Comparison of ENCODE assay signal across 9 cellular contexts in the genomic region with DNA sequence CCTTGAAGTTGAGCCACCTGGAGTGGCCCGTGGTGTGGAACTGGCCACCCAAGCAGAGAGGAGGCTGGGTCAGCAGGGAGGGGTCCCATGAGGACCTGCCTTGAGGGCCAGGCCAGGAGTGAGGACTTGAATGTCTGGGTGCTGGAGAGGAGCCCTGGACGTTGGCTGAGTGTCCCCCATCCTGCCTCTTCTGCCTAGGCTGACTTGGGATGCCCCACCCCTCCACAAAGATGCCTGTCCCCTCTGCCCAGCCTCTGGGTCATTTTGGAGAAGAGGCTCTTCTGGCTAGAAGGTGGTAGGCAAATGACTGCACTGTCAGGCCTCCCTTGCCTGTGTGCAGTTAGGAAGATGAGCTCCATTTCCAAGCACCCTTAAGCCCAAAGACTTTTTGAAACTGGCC. TPM values are rescaled to one million over a fixed set of nuclear protein-coding genes. Genes with fewer than 3 reads are reported as not detected.
DNase-seq lines count a peak whose midpoint lies in the region; ATAC-seq, FAIRE-seq and TF ChIP-seq lines count a peak whose summit lies in the region.
"Had no signal": no experiment of that assay in that cellular context is flagged by ENCODE, and none has a peak within 500 bp of the region (broad histone marks: within the 10 kb centered on the region; RNA-seq: fewer than 3 reads in every experiment).

No MANE protein-coding gene starts in this region.

- TF ChIP-seq CTCF in DND-41 (IDR thresholded peaks at IDR 0.05; ENCODE audit: borderline replicate concordance, extremely low read depth, low read length, poor library complexity, severe bottlenecking): no peak
- TF ChIP-seq CTCF in RWPE1 (conservative IDR thresholded peaks at IDR 0.05; ENCODE audit: low read depth): no peak
- no peak for TF ChIP-seq CTCF in endothelial cell of umbilical vein (IDR thresholded peaks at IDR 0.05; ENCODE audit: extremely low read depth in 1 of 2, insufficient read depth in 1 of 2, low read depth in 1 of 2, low read length in 2 of 2)
- TF ChIP-seq CTCF in sigmoid colon (IDR thresholded peaks at IDR 0.05): no peak

- no peak overlapping the region for H2AFZ ChIP-seq in DND-41 (ENCODE audit: low read depth, low read length)
- no peak overlapping the region for H2AFZ ChIP-seq in endothelial cell of umbilical vein (ENCODE audit: low read depth, low read length)

- H3K79me2 ChIP-seq in DND-41 (ENCODE audit: insufficient read depth, low read length) (peaks cover 68% of the 10 kb centered on the region), endothelial cell of umbilical vein (ENCODE audit: control insufficient read depth, insufficient read depth, low read length) (peaks cover 63% of the 10 kb centered on the region)

- FAIRE-seq in endothelial cell of umbilical vein (lab: Jason Lieb, UNC): no peak

- intact Hi-C loops in endothelial cell of umbilical vein (cut with micrococcal nuclease): no loop called here
- intact Hi-C loops in sigmoid colon (cut with DNase I): no loop called here

- H3K9me3 ChIP-seq in DND-41 (ENCODE audit: insufficient read depth, low read length, severe bottlenecking) (no peaks in the 10 kb centered on the region), endothelial cell of umbilical vein (replicated peaks; ENCODE audit: control insufficient read depth, insufficient read depth, low read length) (no peaks in the 10 kb centered on the region), sigmoid colon (no peaks in the 10 kb centered on the region)

- peak overlapping the region; percentile 88 for H3K4me2 ChIP-seq in DND-41 (ENCODE audit: insufficient read depth, low read length)
- peak overlapping the region; percentile 57 for H3K4me2 ChIP-seq in endothelial cell of umbilical vein (ENCODE audit: insufficient read depth, low read length)

- H3K27me3 ChIP-seq in DND-41 (ENCODE audit: insufficient read depth, low read length, poor library complexity) (peaks cover 21% of the 10 kb centered on the region), endothelial cell of umbilical vein (ENCODE audit: control insufficient read depth in 2 of 2, insufficient read depth in 2 of 2, low read length in 2 of 2) (no peaks in the 10 kb centered on the region), sigmoid colon (peaks cover 0 to 26% (median 3%) of the 10 kb centered on the region in 3 donors)

- dilution Hi-C loops in endothelial cell of umbilical vein (cut with MboI; ENCODE audit: extremely low pct_ligation_motif_present, low sequenced_read_pairs): no loop called here

- H3K27ac ChIP-seq in DND-41 (ENCODE audit: low read length) (no peak overlapping the region), RWPE1 (peak overlapping the region; percentile 86), endothelial cell of umbilical vein (ENCODE audit: insufficient read depth, low read depth, low read length) (no peak overlapping the region), sigmoid colon (peak overlapping the region; percentile 82 to 88 (median 86))

- no peak for DNase-seq in DND-41
- DNase-seq in RWPE1 (ENCODE audit: low spot score): no peak
- no peak for DNase-seq in endothelial cell of umbilical vein (ENCODE audit: low read depth, low spot score)
- DNase-seq in sigmoid colon: no peak
- no peak for DNase-seq in cortex of kidney (lab: John Stamatoyannopoulos, UW)
- no peak for DNase-seq in G401 (ENCODE audit: low spot score)
- DNase-seq in activated gamma-delta T cell (lab: John Stamatoyannopoulos, UW): no peak
- DNase-seq: NCI-H446 had no signal

- POLR2A ChIA-PET in RWPE1 (lab: Yijun Ruan, JAX; ENCODE audit: low non-redundant PET) (interaction anchor here (0.6 kb wide), 1 partner anchor 147 kb away, joined by 3 read pairs; the partner anchor contains the start of gene IQCN), endothelial cell of umbilical vein (lab: Charles Lee) (no interaction called here)

- in situ Hi-C loops in G401 (cut with HindIII; ENCODE audit: low sequenced_read_pairs): no loop called here

- H3K4me1 ChIP-seq in DND-41 (ENCODE audit: insufficient read depth, low read length) (peaks cover 64% of the 10 kb centered on the region), endothelial cell of umbilical vein (ENCODE audit: control insufficient read depth, extremely low read depth, insufficient read depth, low read length) (peaks cover 30% of the 10 kb centered on the region), sigmoid colon (peaks cover 0 to 79% (median 64%) of the 10 kb centered on the region in 4 donors)

- ATAC-seq in DND-41 (ENCODE audit: insufficient read depth, low read depth) (no peak), HG03457 (IDR thresholded peaks at IDR 0.05; ENCODE audit: unreplicated experiment) (no peak)

- TF ChIP-seq POLR2A in endothelial cell of umbilical vein (IDR thresholded peaks at IDR 0.05; ENCODE audit: low read depth, low read length) (no peak), sigmoid colon (IDR thresholded peaks at IDR 0.05) (no peak)

- BruUV-seq in endothelial cell of umbilical vein (replicated peaks; lab: Mats Ljungman, UMichigan): TSS peak; percentile 11

- H3K9me1 ChIP-seq in endothelial cell of umbilical vein (replicated peaks; ENCODE audit: control insufficient read depth, extremely low read depth, insufficient read depth, low read length): no peaks in the 10 kb centered on the region

- TF ChIP-seq EP300 in sigmoid colon (IDR thresholded peaks at IDR 0.05): no peak

- CTCF ChIA-PET in RWPE1 (lab: Yijun Ruan, JAX): interaction anchor here (0.5 kb wide), 1 partner anchor 11 kb away, joined by 6 read pairs; no protein-coding TSS in a partner anchor
- CTCF ChIA-PET in endothelial cell of umbilical vein (lab: Charles Lee): interaction anchor here (1.5 kb wide), 3 partner anchors 16 to 141 kb away, joined by 3 to 4 read pairs (median 3); no protein-coding TSS in a partner anchor

- peaks cover 62% of the 10 kb centered on the region for H4K20me1 ChIP-seq in DND-41 (ENCODE audit: insufficient read depth, low read length)
- H4K20me1 ChIP-seq in endothelial cell of umbilical vein (replicated peaks; ENCODE audit: control insufficient read depth, extremely low read depth, insufficient read depth, low read length): no peaks in the 10 kb centered on the region

- WGBS in sigmoid colon, 2 donors: 45 to 62% methylated on average over 2 of the region's 2 CpGs

- H3K4me3 ChIP-seq in DND-41 (ENCODE audit: low read depth in 1 of 2, low read length in 2 of 2) (peak overlapping the region in 1 of 2 experiments; percentile 70; a peak in 2 of 4 replicates), endothelial cell of umbilical vein (replicated peaks in 1 of 3; ENCODE audit: insufficient read depth in 1 of 3, low read depth in 1 of 3, low read length in 3 of 3) (peak overlapping the region in 1 of 3 experiments; percentile 73), sigmoid colon (peak overlapping the region in 2 of 4 donors; percentile 61 to 74)

- H3K9ac ChIP-seq in DND-41 (ENCODE audit: low read depth, low read length): peak overlapping the region; percentile 76
- H3K9ac ChIP-seq in endothelial cell of umbilical vein (replicated peaks; ENCODE audit: extremely low read depth, insufficient read depth, low read length): peak overlapping the region; percentile 71

- H3K36me3 ChIP-seq in DND-41 (ENCODE audit: insufficient read depth, low read length) (peaks cover 7% of the 10 kb centered on the region; the same call in 1 of the 2 replicates), endothelial cell of umbilical vein (ENCODE audit: control insufficient read depth in 2 of 2, extremely low read depth in 1 of 2, insufficient read depth in 2 of 2, low read length in 2 of 2) (no peaks in the 10 kb centered on the region), sigmoid colon (no peaks in the 10 kb centered on the region)

RNA-seq across cellular contexts. Expression of gene SSBP4, which starts 1.7 kb away (rescaled TPM):
- total RNA-seq in endothelial cell of umbilical vein (140 and 151 TPM in 2 replicates), sigmoid colon (10 to 100 TPM; 52.4 to 71.4 (median 58.0) TPM)
- polyA plus RNA-seq in endothelial cell of umbilical vein (89.6 and 116 TPM in 2 replicates), sigmoid colon (10 to 100 TPM; 13.9 to 51.4 (median 32.4) TPM)
- polyA plus RNA-seq in endothelial cell of umbilical vein (2011; cell fraction: cytosol; rRNA removed): 43.5 and 75.7 TPM in 2 replicates
- polyA plus RNA-seq in endothelial cell of umbilical vein (2011; cell fraction: nucleus; rRNA removed): 116 and 121 TPM in 2 replicates
- 50.5 and 101 TPM in 2 replicates for polyA plus RNA-seq in endothelial cell of umbilical vein (2012)
- polyA minus RNA-seq in endothelial cell of umbilical vein: 12.7 and 21.8 TPM in 2 replicates
- 32.1 TPM for polyA minus RNA-seq in endothelial cell of umbilical vein (2011; cell fraction: cytosol; rRNA and poly(A)+ RNA removed)
- 27.4 and 63.5 TPM in 2 replicates for polyA minus RNA-seq in endothelial cell of umbilical vein (2011; cell fraction: nucleus; rRNA and poly(A)+ RNA removed)
- total RNA-seq in G401 (2014; rRNA removed; shearing (Covaris generic)): 272 and 351 TPM in 2 replicates

RNA-seq across cellular contexts. Expression of gene ISYNA1, which starts 17.0 kb away (rescaled TPM):
- total RNA-seq in endothelial cell of umbilical vein (70.2 and 74.1 TPM in 2 replicates), sigmoid colon (10 to 100 TPM in 3 of 4 donors, 1 to 10 TPM in 1; 9.1 to 12.8 (median 11.5) TPM)
- polyA plus RNA-seq in endothelial cell of umbilical vein (69.0 and 85.0 TPM in 2 replicates), sigmoid colon (10 to 100 TPM in 1 of 3 donors, 1 to 10 TPM in 2; 3.7 to 18.7 (median 4.2) TPM)
- polyA plus RNA-seq in endothelial cell of umbilical vein (2011; cell fraction: cytosol; rRNA removed): 32.0 and 38.7 TPM in 2 replicates
- 145 and 173 TPM in 2 replicates for polyA plus RNA-seq in endothelial cell of umbilical vein (2011; cell fraction: nucleus; rRNA removed)
- polyA plus RNA-seq in endothelial cell of umbilical vein (2012): 38.7 and 63.2 TPM in 2 replicates
- 26.2 and 34.8 TPM in 2 replicates for polyA minus RNA-seq in endothelial cell of umbilical vein
- polyA minus RNA-seq in endothelial cell of umbilical vein (2011; cell fraction: cytosol; rRNA and poly(A)+ RNA removed): not detected
- polyA minus RNA-seq in endothelial cell of umbilical vein (2011; cell fraction: nucleus; rRNA and poly(A)+ RNA removed): 12.2 and 26.3 TPM in 2 replicates
- total RNA-seq in G401 (2014; rRNA removed; shearing (Covaris generic)): 251 and 359 TPM in 2 replicates

RNA-seq across cellular contexts. Expression of gene LRRC25, which starts 23.5 kb away (rescaled TPM):
- total RNA-seq in endothelial cell of umbilical vein (not detected in 2 replicates), sigmoid colon (10 to 100 TPM in 1 of 4 donors, 1 to 10 TPM in 3; 2.2 to 13.3 (median 9.0) TPM)
- polyA plus RNA-seq in endothelial cell of umbilical vein (not detected in 2 replicates), sigmoid colon (10 to 100 TPM in 1 of 3 donors, 1 to 10 TPM in 2; 4.2 to 10.9 (median 6.0) TPM)
- not detected in 2 replicates for polyA plus RNA-seq in endothelial cell of umbilical vein (2011; cell fraction: cytosol; rRNA removed)
- not detected in 2 replicates for polyA plus RNA-seq in endothelial cell of umbilical vein (2011; cell fraction: nucleus; rRNA removed)
- not detected in 2 replicates for polyA plus RNA-seq in endothelial cell of umbilical vein (2012)
- not detected in 2 replicates for polyA minus RNA-seq in endothelial cell of umbilical vein
- polyA minus RNA-seq in endothelial cell of umbilical vein (2011; cell fraction: cytosol; rRNA and poly(A)+ RNA removed): not detected
- polyA minus RNA-seq in endothelial cell of umbilical vein (2011; cell fraction: nucleus; rRNA and poly(A)+ RNA removed): not detected in 2 replicates
- not detected in 2 replicates for total RNA-seq in G401 (2014; rRNA removed; shearing (Covaris generic))

RNA-seq across cellular contexts. Expression of gene GDF15, which starts 35.0 kb away (rescaled TPM):
- total RNA-seq in endothelial cell of umbilical vein (140 and 165 TPM in 2 replicates), sigmoid colon (1 to 10 TPM; 1.1 to 7.9 (median 3.9) TPM)
- polyA plus RNA-seq in endothelial cell of umbilical vein (206 and 343 TPM in 2 replicates), sigmoid colon (10 to 100 TPM in 2 of 3 donors, 1 to 10 TPM in 1; 7.2 to 79.7 (median 24.5) TPM)
- polyA plus RNA-seq in endothelial cell of umbilical vein (2011; cell fraction: cytosol; rRNA removed): 74.9 and 137 TPM in 2 replicates
- 58.6 and 63.6 TPM in 2 replicates for polyA plus RNA-seq in endothelial cell of umbilical vein (2011; cell fraction: nucleus; rRNA removed)
- 252 and 264 TPM in 2 replicates for polyA plus RNA-seq in endothelial cell of umbilical vein (2012)
- polyA minus RNA-seq in endothelial cell of umbilical vein: 30.7 and 37.6 TPM in 2 replicates
- polyA minus RNA-seq in endothelial cell of umbilical vein (2011; cell fraction: cytosol; rRNA and poly(A)+ RNA removed): 27.1 TPM
- 12.8 and 28.4 TPM in 2 replicates for polyA minus RNA-seq in endothelial cell of umbilical vein (2011; cell fraction: nucleus; rRNA and poly(A)+ RNA removed)
- 143 and 217 TPM in 2 replicates for total RNA-seq in G401 (2014; rRNA removed; shearing (Covaris generic))

Comparison
In these comparisons a context has a peak if more than half of its experiments do, and no peak if none do; other contexts are left out.
1. H3K27ac ChIP-seq: peak in RWPE1 (single experiment) and sigmoid colon (4 of 4); none in DND-41 (single experiment) and endothelial cell of umbilical vein (single experiment).